Comparison of ENCODE assay signal across 1 cellular context in genomic region chr9:130331573-130331972, GRCh38.
TF ChIP-seq lines count a peak whose summit lies in the region.

No MANE protein-coding gene starts in this region.

TF ChIP-seq in HepG2, 621 proteins besides CTCF, POLR2A, EP300 and RAD21 (continued from another document):
- TF ChIP-seq ZNF780A (CRISPR knock-in tag; IDR thresholded peaks at IDR 0.05) (no peak), STAT6 (CRISPR knock-in tag; IDR thresholded peaks at IDR 0.05; ENCODE audit: borderline replicate concordance) (no peak), ZNF510 (CRISPR knock-in tag; IDR thresholded peaks at IDR 0.05; ENCODE audit: low read depth) (no peak)
